ENCODE assay signal across 10 cellular contexts in the genomic region with DNA sequence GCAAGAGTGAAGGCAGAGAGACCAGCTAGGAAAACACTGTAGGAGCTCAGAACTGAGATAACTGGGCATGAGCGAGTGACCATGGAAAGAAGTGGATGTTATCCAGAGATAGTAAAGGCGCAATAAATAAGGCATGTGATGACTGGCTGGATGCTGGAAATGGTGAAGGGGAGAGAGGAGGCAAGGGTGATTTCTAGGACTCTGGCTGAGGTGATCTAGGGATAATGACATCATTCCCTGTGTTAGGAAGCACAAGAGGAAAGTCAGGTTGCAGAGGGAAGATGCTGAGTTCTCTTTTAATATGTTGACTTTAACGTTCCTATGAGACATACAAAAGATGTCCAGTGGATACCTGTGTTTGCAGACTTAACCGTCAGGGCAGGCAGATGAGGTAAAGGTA.
"Had no signal": no experiment of that assay in that cellular context is flagged by ENCODE, and none has a peak within 500 bp of the region (broad histone marks: within the 10 kb centered on the region; RNA-seq: fewer than 3 reads in every experiment).

No MANE protein-coding gene starts in this region.

- FAIRE-seq: H54, K562 had no signal

- H3K27ac ChIP-seq: GM23248 had no signal

- ATAC-seq: K562 had no signal

- H2AFZ ChIP-seq: GM23248 had no signal

- DNase-seq: GM23248, GOT3, H9, HCEC 1CT, HFFc6, IMR-90, Kasumi-1, KG1 had no signal

- H3K4me3 ChIP-seq: GM23248, K562 had no signal

- H3K9ac ChIP-seq: GM23248 had no signal
